1 cellular context compared by ENCODE assay signal in the genomic region with DNA sequence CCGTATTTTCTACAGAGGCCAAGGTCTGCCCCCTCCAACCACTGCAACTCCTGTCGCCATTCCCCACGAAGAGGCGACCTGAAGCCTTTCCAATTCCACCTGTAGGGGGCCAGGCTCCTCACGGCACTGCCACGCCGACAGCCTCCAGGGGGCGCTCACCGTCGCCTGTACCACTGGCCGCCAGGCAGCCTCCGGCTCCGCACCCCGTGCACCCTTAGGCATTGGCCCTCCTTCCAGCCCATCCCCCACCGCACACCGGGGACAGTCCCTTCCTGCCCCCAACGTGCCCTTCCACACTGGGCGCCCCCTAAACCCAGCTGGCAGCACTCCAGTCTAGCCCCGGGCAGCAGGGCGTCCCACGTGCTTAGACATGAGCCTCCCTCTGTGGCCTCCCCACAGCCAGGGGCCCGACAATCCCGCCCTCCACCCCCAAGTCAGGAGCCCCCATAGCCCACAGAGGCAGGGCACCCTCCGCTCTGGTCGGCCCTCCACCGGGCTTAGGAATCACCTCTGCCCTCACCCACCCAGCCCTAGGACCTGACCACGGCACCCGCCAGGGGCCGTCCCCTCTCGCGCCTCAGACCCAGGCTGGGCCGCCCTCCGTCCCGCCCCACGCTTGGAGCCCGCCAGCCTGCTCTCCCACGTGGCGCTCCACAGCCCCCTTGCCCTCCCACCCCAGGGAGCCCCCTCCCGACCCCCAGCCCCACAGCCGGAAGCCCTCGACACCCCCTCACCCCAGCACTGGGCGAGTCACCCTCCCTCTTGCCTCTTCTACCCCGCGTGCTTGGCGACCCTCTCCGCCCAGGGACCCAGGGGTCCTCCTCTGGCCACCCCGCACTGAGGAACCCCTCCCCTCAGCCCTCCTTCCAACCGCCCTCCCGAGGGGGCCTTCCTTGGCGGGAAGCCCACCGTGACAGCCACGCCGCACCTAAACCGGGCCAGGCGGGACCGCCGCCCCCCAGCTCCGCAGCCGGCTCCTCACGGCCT.
TF ChIP-seq lines count a peak whose summit lies in the region.

No MANE protein-coding gene starts in this region.

TF ChIP-seq in IMR-90, 13 proteins besides CTCF, POLR2A, EP300 and RAD21 (continued from another document):
- TF ChIP-seq, protein P1, sequence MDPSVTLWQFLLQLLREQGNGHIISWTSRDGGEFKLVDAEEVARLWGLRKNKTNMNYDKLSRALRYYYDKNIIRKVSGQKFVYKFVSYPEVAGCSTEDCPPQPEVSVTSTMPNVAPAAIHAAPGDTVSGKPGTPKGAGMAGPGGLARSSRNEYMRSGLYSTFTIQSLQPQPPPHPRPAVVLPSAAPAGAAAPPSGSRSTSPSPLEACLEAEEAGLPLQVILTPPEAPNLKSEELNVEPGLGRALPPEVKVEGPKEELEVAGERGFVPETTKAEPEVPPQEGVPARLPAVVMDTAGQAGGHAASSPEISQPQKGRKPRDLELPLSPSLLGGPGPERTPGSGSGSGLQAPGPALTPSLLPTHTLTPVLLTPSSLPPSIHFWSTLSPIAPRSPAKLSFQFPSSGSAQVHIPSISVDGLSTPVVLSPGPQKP (IDR thresholded peaks at IDR 0.05; ENCODE audit: borderline replicate concordance, low read depth, low read length) = no peak
- no peak for TF ChIP-seq USF2 (IDR thresholded peaks at IDR 0.05; ENCODE audit: low read depth, low read length)
- TF ChIP-seq SMC3 (IDR thresholded peaks at IDR 0.05; ENCODE audit: low read depth, low read length) = no peak
- TF ChIP-seq BHLHE40 (IDR thresholded peaks at IDR 0.05; ENCODE audit: low read depth, low read length) = no peak
- no peak for TF ChIP-seq MAFK (IDR thresholded peaks at IDR 0.05; ENCODE audit: low read depth, low read length)
- no peak for TF ChIP-seq MAZ (IDR thresholded peaks at IDR 0.05; ENCODE audit: borderline replicate concordance, low read depth, low read length)
- no peak for TF ChIP-seq NFE2L2 (IDR thresholded peaks at IDR 0.05; ENCODE audit: low read depth, low read length)
- TF ChIP-seq CHD1 (IDR thresholded peaks at IDR 0.05; ENCODE audit: low read depth, low read length) = no peak
- TF ChIP-seq CEBPB (IDR thresholded peaks at IDR 0.05; ENCODE audit: low read depth, low read length) = no peak
- TF ChIP-seq FOS (IDR thresholded peaks at IDR 0.05; ENCODE audit: low read depth, low read length) = no peak
- no peak for TF ChIP-seq RFX5 (IDR thresholded peaks at IDR 0.05; ENCODE audit: low read depth, low read length)
- TF ChIP-seq MXI1 (IDR thresholded peaks at IDR 0.05; ENCODE audit: borderline replicate concordance, low read depth, low read length) = no peak
